9 cellular contexts compared by ENCODE assay signal in the genomic region with DNA sequence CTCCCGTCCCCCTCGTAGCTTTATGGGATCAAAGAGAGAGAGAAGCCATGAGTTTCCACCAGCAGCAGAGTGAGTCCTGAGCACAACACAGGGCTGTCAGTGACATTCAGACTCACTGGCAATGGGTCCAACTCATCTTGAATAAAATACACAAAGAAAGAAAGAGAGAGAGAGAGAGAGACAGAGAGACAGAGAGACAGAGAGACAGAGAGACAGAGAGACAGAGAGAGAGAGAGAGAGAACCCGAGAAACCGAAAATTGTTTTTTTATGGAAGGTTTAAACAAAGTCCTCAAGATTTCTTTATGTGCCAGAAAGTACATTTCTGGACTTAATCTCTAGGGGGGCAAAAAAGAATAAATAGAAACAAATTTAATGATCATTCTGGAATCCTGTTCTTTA.
"Had no signal": no experiment of that assay in that cellular context is flagged by ENCODE, and none has a peak within 500 bp of the region (broad histone marks: within the 10 kb centered on the region; RNA-seq: fewer than 3 reads in every experiment).

No MANE protein-coding gene starts in this region.

- H3K27ac Mint-ChIP-seq: GM23338, HFFc6 had no signal

- H3K4me1 Mint-ChIP-seq: GM23338, H9 had no signal

- H3K9me3 Mint-ChIP-seq: GM23338, H9, HFFc6 had no signal

- ATAC-seq: GM23338, HCT116 had no signal

- H3K27ac ChIP-seq: GM23248 had no signal

- DNase-seq: GM23248, GOT3, H7, H9, HCEC 1CT, HFFc6 had no signal

- H3K4me3 ChIP-seq: GM23248, GM23338, HAP-1 had no signal

- H3K9me3 ChIP-seq: HAP-1 had no signal

- H3K4me3 Mint-ChIP-seq: GM23338, H9, HFFc6 had no signal

- H3K4me1 ChIP-seq: HAP-1 had no signal
